In the genomic region with DNA sequence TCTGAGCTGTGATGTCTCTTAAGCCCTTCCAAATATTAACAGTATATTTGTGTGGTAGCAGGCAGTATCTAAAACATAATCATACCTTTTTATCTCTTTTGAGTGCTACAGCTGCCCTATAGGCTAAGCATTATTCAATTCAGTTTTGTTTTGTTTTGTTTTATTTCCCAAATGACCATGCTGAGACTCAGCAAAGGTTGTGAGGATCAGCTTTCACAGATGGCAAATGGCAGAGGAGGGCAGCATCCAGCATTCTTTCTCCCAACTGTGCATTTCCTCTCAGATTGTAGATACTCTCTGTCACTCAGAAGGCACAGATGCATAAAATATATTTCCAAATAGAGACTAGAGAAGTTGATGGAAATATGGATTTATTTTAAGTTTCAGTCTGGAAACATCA, we compare ENCODE assay signal across 1 cellular context.
TF ChIP-seq lines count a peak whose summit lies in the region.

No MANE protein-coding gene starts in this region.

TF ChIP-seq in SK-N-SH treated with all-trans-retinoic acid at 6 μM for 48 hours, 23 proteins besides CTCF, POLR2A, EP300 and RAD21 (continued from another document):
- no peak for TF ChIP-seq PATZ1 (CRISPR knock-in tag; IDR thresholded peaks at IDR 0.05; ENCODE audit: borderline replicate concordance)
- TF ChIP-seq, protein P1, sequence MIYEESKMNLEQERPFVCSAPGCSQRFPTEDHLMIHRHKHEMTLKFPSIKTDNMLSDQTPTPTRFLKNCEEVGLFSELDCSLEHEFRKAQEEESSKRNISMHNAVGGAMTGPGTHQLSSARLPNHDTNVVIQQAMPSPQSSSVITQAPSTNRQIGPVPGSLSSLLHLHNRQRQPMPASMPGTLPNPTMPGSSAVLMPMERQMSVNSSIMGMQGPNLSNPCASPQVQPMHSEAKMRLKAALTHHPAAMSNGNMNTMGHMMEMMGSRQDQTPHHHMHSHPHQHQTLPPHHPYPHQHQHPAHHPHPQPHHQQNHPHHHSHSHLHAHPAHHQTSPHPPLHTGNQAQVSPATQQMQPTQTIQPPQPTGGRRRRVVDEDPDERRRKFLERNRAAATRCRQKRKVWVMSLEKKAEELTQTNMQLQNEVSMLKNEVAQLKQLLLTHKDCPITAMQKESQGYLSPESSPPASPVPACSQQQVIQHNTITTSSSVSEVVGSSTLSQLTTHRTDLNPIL (CRISPR knock-in tag; IDR thresholded peaks at IDR 0.05; ENCODE audit: low read depth) = no peak
- TF ChIP-seq ESRRG (CRISPR knock-in tag; IDR thresholded peaks at IDR 0.05) = no peak
- TF ChIP-seq CSDC2 (CRISPR knock-in tag; IDR thresholded peaks at IDR 0.05) = no peak
- TF ChIP-seq SNAI2 (CRISPR knock-in tag; IDR thresholded peaks at IDR 0.05) = no peak
